24 cellular contexts compared by ENCODE assay signal in genomic region chr7:39890411-39890810, GRCh38.
"Had no signal": no experiment of that assay in that cellular context is flagged by ENCODE, and none has a peak within 500 bp of the region (broad histone marks: within the 10 kb centered on the region; RNA-seq: fewer than 3 reads in every experiment).

No MANE protein-coding gene starts in this region.

- H3K27ac Mint-ChIP-seq: activated B cell treated with CpG ODN at 0.5 μM for 24 hours; activated CD8-positive, alpha-beta T cell treated with anti-CD3 and anti-CD28 coated beads for 36 hours; activated naive CD8-positive, alpha-beta T cell; brain; naive B cell; T-helper 1 cell treated with Interleukin-12 subunit alpha and Interleukin-12 subunit beta and Interleukin-4 antibody, amounts not matched to agents 30 μg/mL and 1 μg/mL, for 36 hours had no signal

- DNase-seq: activated B cell treated with CpG ODN at 0.5 μM for 24 hours; activated CD4-positive, alpha-beta T cell treated with anti-CD3 and anti-CD28 coated beads, Interleukin-2, amount 50 U/mL, for 1 hour; activated CD8-positive, alpha-beta T cell treated with anti-CD3 and anti-CD28 coated beads for 36 hours; activated naive CD4-positive, alpha-beta T cell treated with Interleukin-2 at 50 U/mL for 16 hours; activated T-cell treated with anti-CD3 and anti-CD28 coated beads, Interleukin-2, amount 50 U/mL, for 4 hours; aorta; cerebellar nuclear complex; colonic mucosa; effector memory CD4-positive, alpha-beta T cell; gastrocnemius medialis; islet precursor cell; left cardiac atrium; left ventricle myocardium superior; naive B cell; nucleus accumbens; pancreas; right cardiac atrium; stimulated activated CD4-positive, alpha-beta T cell treated with anti-CD3 and anti-CD28 coated beads, Interleukin-2, amount 100 ng/mL, for 48 hours; stimulated activated naive CD4-positive, alpha-beta T cell treated with Interleukin-2 at 50 U/mL for 16 hours; SW 1271; T-helper 9 cell had no signal

- H3K4me1 Mint-ChIP-seq: activated B cell treated with CpG ODN at 0.5 μM for 24 hours, brain, naive B cell had no signal

- ATAC-seq: activated CD8-positive, alpha-beta T cell treated with anti-CD3 and anti-CD28 coated beads for 36 hours; activated T-cell treated with anti-CD3 and anti-CD28 coated beads, Interleukin-2, amount 50 U/mL, for 4 hours; gastrocnemius medialis; left cardiac atrium; left ventricle myocardium superior; pancreas; right cardiac atrium had no signal

- H3K9me3 Mint-ChIP-seq: activated B cell treated with CpG ODN at 0.5 μM for 24 hours; activated CD8-positive, alpha-beta T cell treated with anti-CD3 and anti-CD28 coated beads for 36 hours; activated T-cell treated with anti-CD3 and anti-CD28 coated beads, Interleukin-2, amount 50 U/mL, for 4 hours; brain; naive B cell; T-helper 1 cell treated with Interleukin-12 subunit alpha and Interleukin-12 subunit beta and Interleukin-4 antibody, amounts not matched to agents 30 μg/mL and 1 μg/mL, for 36 hours had no signal

- H3K27me3 Mint-ChIP-seq: activated CD8-positive, alpha-beta T cell treated with anti-CD3 and anti-CD28 coated beads for 36 hours; activated naive CD8-positive, alpha-beta T cell had no signal

- H3K4me3 Mint-ChIP-seq: activated B cell treated with CpG ODN at 0.5 μM for 24 hours; activated CD8-positive, alpha-beta T cell treated with anti-CD3 and anti-CD28 coated beads for 36 hours; activated naive CD8-positive, alpha-beta T cell; activated T-cell treated with anti-CD3 and anti-CD28 coated beads, Interleukin-2, amount 50 U/mL, for 4 hours; brain; naive B cell; T-helper 1 cell treated with Interleukin-12 subunit alpha and Interleukin-12 subunit beta and Interleukin-4 antibody, amounts not matched to agents 30 μg/mL and 1 μg/mL, for 36 hours had no signal

- H3K36me3 Mint-ChIP-seq: activated naive CD8-positive, alpha-beta T cell; brain; naive B cell had no signal
